22 cellular contexts compared by ENCODE assay signal in genomic region chr18:38019292-38019691, GRCh38.
DNase-seq lines count a peak whose midpoint lies in the region; ATAC-seq and TF ChIP-seq lines count a peak whose summit lies in the region.
"Had no signal": no experiment of that assay in that cellular context is flagged by ENCODE, and none has a peak within 500 bp of the region (broad histone marks: within the 10 kb centered on the region; RNA-seq: fewer than 3 reads in every experiment).

No MANE protein-coding gene starts in this region.

- no peak overlapping the region for H4K5ac ChIP-seq in mesendoderm (ENCODE audit: low read length)

- H3K36me3 Mint-ChIP-seq in WTC11: no peaks in the 10 kb centered on the region
- H3K36me3 Mint-ChIP-seq in endodermal cell (ENCODE audit: low read depth): no peaks in the 10 kb centered on the region
- H3K36me3 Mint-ChIP-seq: CD4-positive, CD25-positive, alpha-beta regulatory T cell; CD8-positive, alpha-beta memory T cell; IgD-negative memory B cell had no signal

- H4K8ac ChIP-seq in mesendoderm (ENCODE audit: low read depth, low read length): no peak overlapping the region

- CTCF ChIA-PET in WTC11 (lab: Charles Lee) (interaction anchor here (0.9 kb wide), 1 partner anchor 241 kb away, joined by 5 read pairs; no protein-coding TSS in a partner anchor), A673 (lab: Charles Lee) (no interaction called here)

- peak overlapping the region; percentile 51 for H3K4me3 ChIP-seq in endodermal cell (ENCODE audit: low read length)
- no peak overlapping the region for H3K4me3 ChIP-seq in mesendoderm (ENCODE audit: low read length)
- no peak overlapping the region for H3K4me3 ChIP-seq in A673 (ENCODE audit: low read depth, low read length, poor library complexity, severe bottlenecking)
- H3K4me3 ChIP-seq: GM12878 had no signal

- no TSS peak for BruUV-seq in A673 (replicated peaks; lab: Mats Ljungman, UMichigan)

- H3K18ac ChIP-seq in mesendoderm (ENCODE audit: low read length): no peak overlapping the region

- H3K4me3 Mint-ChIP-seq in WTC11 (no peak overlapping the region), endodermal cell (no peak overlapping the region)
- H3K4me3 Mint-ChIP-seq: CD4-positive, CD25-positive, alpha-beta regulatory T cell; CD8-positive, alpha-beta memory T cell; HFFc6; IgD-negative memory B cell had no signal

- POLR2A ChIA-PET in WTC11 (lab: Charles Lee) (interaction anchor here (0.7 kb wide), 1 partner anchor 31 kb away, joined by 4 read pairs; no protein-coding TSS in a partner anchor), A673 (lab: Charles Lee; ENCODE audit: low non-redundant PET) (no interaction called here)

- no peak overlapping the region for H3K4ac ChIP-seq in mesendoderm (ENCODE audit: low read depth, low read length)

- peaks cover 12% of the 10 kb centered on the region for H3K9me3 Mint-ChIP-seq in WTC11
- H3K9me3 Mint-ChIP-seq in endodermal cell: peaks cover 4% of the 10 kb centered on the region

- H3K9ac ChIP-seq in endodermal cell (ENCODE audit: extremely low read depth, low read length, poor library complexity, severe bottlenecking) (no peak overlapping the region), mesendoderm (ENCODE audit: low read length) (no peak overlapping the region)

- H3K9me3 ChIP-seq in endodermal cell (ENCODE audit: control insufficient read depth, low read length) (no peaks in the 10 kb centered on the region), A673 (ENCODE audit: low read depth, low read length, poor library complexity, severe bottlenecking) (no peaks in the 10 kb centered on the region)
- H3K9me3 ChIP-seq: BE2C had no signal

- no peak overlapping the region for H3K23ac ChIP-seq in mesendoderm (ENCODE audit: low read length)

- H3K27me3 Mint-ChIP-seq in WTC11 (ENCODE audit: low read depth): no peaks in the 10 kb centered on the region
- H3K27me3 Mint-ChIP-seq in endodermal cell (ENCODE audit: insufficient read depth): no peaks in the 10 kb centered on the region
- H3K27me3 Mint-ChIP-seq: CD4-positive, CD25-positive, alpha-beta regulatory T cell; CD8-positive, alpha-beta memory T cell; IgD-negative memory B cell had no signal

- peaks cover 8% of the 10 kb centered on the region for H3K4me1 Mint-ChIP-seq in WTC11
- peaks cover 7% of the 10 kb centered on the region for H3K4me1 Mint-ChIP-seq in endodermal cell
- H3K4me1 Mint-ChIP-seq: CD4-positive, CD25-positive, alpha-beta regulatory T cell; CD8-positive, alpha-beta memory T cell; IgD-negative memory B cell had no signal

- H3K79me2 ChIP-seq in mesendoderm (ENCODE audit: control insufficient read depth, insufficient read depth, low read length): no peaks in the 10 kb centered on the region

- DNase-seq in WTC11 (ENCODE audit: low spot score): no peak
- DNase-seq in endodermal cell: no peak
- peak; percentile 83 for DNase-seq in mesendoderm
- DNase-seq in A673 (ENCODE audit: low spot score): no peak
- DNase-seq: ACHN; BE2C; C1 segment of cervical spinal cord; CD4-positive, CD25-positive, alpha-beta regulatory T cell; CD8-positive, alpha-beta memory T cell; COR-L47; DMS 273 treated with DMSO at 0.1 percent for 48 hours; DMS53; DND-41; EL; HFFc6; KBM-7 had no signal

- H3K27ac Mint-ChIP-seq in WTC11 (no peak overlapping the region; the same call in 1 of the 2 replicates), endodermal cell (peak overlapping the region; percentile 13)
- H3K27ac Mint-ChIP-seq: CD4-positive, CD25-positive, alpha-beta regulatory T cell; CD8-positive, alpha-beta memory T cell; HFFc6; IgD-negative memory B cell had no signal

- no peaks in the 10 kb centered on the region for H3K27me3 ChIP-seq in endodermal cell (ENCODE audit: control insufficient read depth, insufficient read depth, low read length, poor library complexity, severe bottlenecking)
- no peaks in the 10 kb centered on the region for H3K27me3 ChIP-seq in mesendoderm (ENCODE audit: insufficient read depth, low read length, poor library complexity)
- no peaks in the 10 kb centered on the region for H3K27me3 ChIP-seq in A673 (replicated peaks; ENCODE audit: insufficient read depth, low read depth, low read length, poor library complexity)
- H3K27me3 ChIP-seq: BE2C had no signal

- H3K4me2 ChIP-seq in mesendoderm (ENCODE audit: low read length): no peak overlapping the region

- intact Hi-C loops in A673 (cut with micrococcal nuclease; ENCODE audit: unreplicated experiment): no loop called here

- H3K4me1 ChIP-seq in endodermal cell (ENCODE audit: control insufficient read depth, insufficient read depth, low read length) (peaks cover 5% of the 10 kb centered on the region), mesendoderm (ENCODE audit: control insufficient read depth, low read depth, low read length) (no peaks in the 10 kb centered on the region), A673 (ENCODE audit: insufficient read depth, low read length, poor library complexity, severe bottlenecking) (no peaks in the 10 kb centered on the region)
- H3K4me1 ChIP-seq: BE2C had no signal

- H2AK5ac ChIP-seq in mesendoderm (ENCODE audit: low read length): no peak overlapping the region

- no peak overlapping the region for H2BK15ac ChIP-seq in mesendoderm (replicated peaks; ENCODE audit: low read depth)

- no peaks in the 10 kb centered on the region for H3K36me3 ChIP-seq in endodermal cell (ENCODE audit: control insufficient read depth, insufficient read depth, low read length)
- H3K36me3 ChIP-seq in mesendoderm (ENCODE audit: control insufficient read depth, insufficient read depth, low read length): no peaks in the 10 kb centered on the region
- H3K36me3 ChIP-seq in A673 (ENCODE audit: insufficient read depth, low read length, poor library complexity, severe bottlenecking): no peaks in the 10 kb centered on the region
- H3K36me3 ChIP-seq: BE2C had no signal

- TF ChIP-seq CTCF in WTC11 (IDR thresholded peaks at IDR 0.05) (no peak), endodermal cell (conservative IDR thresholded peaks at IDR 0.05) (no peak), A673 (conservative IDR thresholded peaks at IDR 0.05; ENCODE audit: low read depth, low read length) (no peak)

- H3K27ac ChIP-seq in endodermal cell (ENCODE audit: low read depth, low read length) (no peak overlapping the region), mesendoderm (ENCODE audit: low read depth, low read length) (no peak overlapping the region), A673 (ENCODE audit: low read depth, low read length, poor library complexity, severe bottlenecking) (no peak overlapping the region)

- ATAC-seq in WTC11 (peak; percentile 48), GM19463 (IDR thresholded peaks at IDR 0.05; ENCODE audit: unreplicated experiment) (no peak), GM18502 (IDR thresholded peaks at IDR 0.05; ENCODE audit: poor library complexity, unreplicated experiment) (no peak)
- ATAC-seq: GM12878, HCT116, HepG2 had no signal

- H2BK5ac ChIP-seq in mesendoderm (ENCODE audit: low read length): no peak overlapping the region

- H3K79me1 ChIP-seq in mesendoderm (ENCODE audit: low read length): no peaks in the 10 kb centered on the region

- WGBS in endodermal cell (ENCODE audit: insufficient coverage in 1 of 2, insufficient read length in 1 of 2), 2 experiments: 66 to 85% methylated on average over 2 of the region's 2 CpGs
- WGBS in mesendoderm (ENCODE audit: extremely low coverage, insufficient coverage, low lambda C conversion rate): no CpG with 5 or more reads among the region's 2 CpGs

- H3K56ac ChIP-seq in mesendoderm (ENCODE audit: low read length): no peak overlapping the region

- H2BK120ac ChIP-seq in mesendoderm (ENCODE audit: low read depth, low read length): no peak overlapping the region

TF ChIP-seq in WTC11, 78 proteins besides CTCF, POLR2A, EP300 and RAD21:
- TF ChIP-seq TEAD4 (CRISPR knock-in tag; IDR thresholded peaks at IDR 0.05) (no peak), SOX15 (CRISPR knock-in tag; IDR thresholded peaks at IDR 0.05) (no peak)
